Comparison of ENCODE assay signal across 1 cellular context in the genomic region with DNA sequence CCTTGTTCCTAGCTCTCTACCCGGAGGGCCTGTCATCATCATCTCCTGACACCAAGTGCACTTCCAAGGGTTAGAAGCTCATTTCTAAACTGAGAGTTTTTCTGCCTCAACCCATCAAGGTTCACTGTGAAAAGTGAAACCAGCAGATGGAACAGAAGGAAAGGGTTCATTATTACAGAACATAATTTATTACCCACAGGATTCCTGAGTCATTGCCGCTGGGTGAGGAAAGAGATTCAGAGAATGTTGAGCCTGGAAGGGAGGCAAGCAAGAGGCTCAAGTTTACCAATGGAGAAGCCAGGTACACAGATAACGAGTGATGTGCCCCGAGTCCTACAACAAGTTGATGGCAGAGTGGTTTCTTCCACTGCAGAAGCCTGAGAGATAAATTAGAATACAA.
TF ChIP-seq lines count a peak whose summit lies in the region.

No MANE protein-coding gene starts in this region.

TF ChIP-seq in K562, 482 proteins besides CTCF, POLR2A, EP300 and RAD21 (continued from another document and continues in another):
- TF ChIP-seq MEIS2 (IDR thresholded peaks at IDR 0.05; ENCODE audit: partially characterized antibody) (peak; percentile 84), SMARCA5 (IDR thresholded peaks at IDR 0.05) (no peak), MEF2D (tag; conservative IDR thresholded peaks at IDR 0.05; ENCODE audit: low read depth) (no peak), PHF8 (IDR thresholded peaks at IDR 0.05; ENCODE audit: borderline replicate concordance, low read length) (no peak), MAFG (tag; conservative IDR thresholded peaks at IDR 0.05) (peak; percentile 70), ZNF134 (CRISPR knock-in tag; conservative IDR thresholded peaks at IDR 0.05) (no peak), DDX20 (tag; IDR thresholded peaks at IDR 0.05; ENCODE audit: low read depth) (no peak), RAD51 (IDR thresholded peaks at IDR 0.05; ENCODE audit: borderline replicate concordance, low read depth) (no peak), NFE2L1 (tag; IDR thresholded peaks at IDR 0.05; ENCODE audit: borderline replicate concordance, low read depth) (no peak), ZNF121 (CRISPR knock-in tag; conservative IDR thresholded peaks at IDR 0.05) (no peak), JUNB (CRISPR knock-in tag; conservative IDR thresholded peaks at IDR 0.05) (no peak), ETV1 (tag; conservative IDR thresholded peaks at IDR 0.05; ENCODE audit: low read depth) (no peak), NFIX (CRISPR knock-in tag; IDR thresholded peaks at IDR 0.05; ENCODE audit: low read depth) (no peak), TAF9B (IDR thresholded peaks at IDR 0.05; ENCODE audit: partially characterized antibody) (no peak), TAF1 (IDR thresholded peaks at IDR 0.05; ENCODE audit: control insufficient read depth, extremely low read depth, insufficient read depth, low read length, severe bottlenecking) (no peak), SMAD4 (CRISPR knock-in tag; conservative IDR thresholded peaks at IDR 0.05) (no peak), PRPF4 (IDR thresholded peaks at IDR 0.05; ENCODE audit: insufficient read depth, low read depth, low read length, poor library complexity, severe bottlenecking) (no peak), ZNF224 (CRISPR knock-in tag; IDR thresholded peaks at IDR 0.05) (no peak), ZNF431 (CRISPR knock-in tag; IDR thresholded peaks at IDR 0.05) (no peak), ARID2 (IDR thresholded peaks at IDR 0.05) (no peak), CC2D1A (IDR thresholded peaks at IDR 0.05) (no peak), CBFB (CRISPR knock-in tag; IDR thresholded peaks at IDR 0.05) (no peak), MAFF (IDR thresholded peaks at IDR 0.05; ENCODE audit: low read length) (peak; percentile 32; the same call in 1 of the 2 replicates), POLR2B (IDR thresholded peaks at IDR 0.05; ENCODE audit: low read depth, partially characterized antibody) (no peak), HDAC1 (IDR thresholded peaks at IDR 0.05) (no peak), CREB1 (IDR thresholded peaks at IDR 0.05) (no peak), CREB1 (CRISPR knock-in tag; IDR thresholded peaks at IDR 0.05) (no peak), EWSR1 (IDR thresholded peaks at IDR 0.05; ENCODE audit: borderline replicate concordance, low read depth, partially characterized antibody) (no peak), FOXM1 (IDR thresholded peaks at IDR 0.05; ENCODE audit: low read depth) (no peak), FOXM1 (CRISPR knock-in tag; IDR thresholded peaks at IDR 0.05; ENCODE audit: low read depth) (no peak), ETS2 (tag; IDR thresholded peaks at IDR 0.05; ENCODE audit: borderline replicate concordance, poor library complexity, severe bottlenecking) (no peak), SIRT6 (IDR thresholded peaks at IDR 0.05; ENCODE audit: low read depth, low read length) (no peak), HDAC6 (IDR thresholded peaks at IDR 0.05; ENCODE audit: low read depth, low read length) (no peak), MED1 (CRISPR knock-in tag; IDR thresholded peaks at IDR 0.05; ENCODE audit: borderline replicate concordance) (no peak), NCOA2 (IDR thresholded peaks at IDR 0.05; ENCODE audit: partially characterized antibody in 2 of 2) (no peak), ZBTB8A (IDR thresholded peaks at IDR 0.05; ENCODE audit: partially characterized antibody) (no peak), SP1 (CRISPR knock-in tag; IDR thresholded peaks at IDR 0.05) (no peak), HDAC3 (IDR thresholded peaks at IDR 0.05; ENCODE audit: borderline replicate concordance, partially characterized antibody) (no peak), TOE1 (IDR thresholded peaks at IDR 0.05; ENCODE audit: borderline replicate concordance) (no peak), TOE1 (CRISPR knock-in tag; IDR thresholded peaks at IDR 0.05; ENCODE audit: borderline replicate concordance, low read depth) (no peak), COPS2 (conservative IDR thresholded peaks at IDR 0.05) (no peak)
- TF ChIP-seq, protein P1, sequence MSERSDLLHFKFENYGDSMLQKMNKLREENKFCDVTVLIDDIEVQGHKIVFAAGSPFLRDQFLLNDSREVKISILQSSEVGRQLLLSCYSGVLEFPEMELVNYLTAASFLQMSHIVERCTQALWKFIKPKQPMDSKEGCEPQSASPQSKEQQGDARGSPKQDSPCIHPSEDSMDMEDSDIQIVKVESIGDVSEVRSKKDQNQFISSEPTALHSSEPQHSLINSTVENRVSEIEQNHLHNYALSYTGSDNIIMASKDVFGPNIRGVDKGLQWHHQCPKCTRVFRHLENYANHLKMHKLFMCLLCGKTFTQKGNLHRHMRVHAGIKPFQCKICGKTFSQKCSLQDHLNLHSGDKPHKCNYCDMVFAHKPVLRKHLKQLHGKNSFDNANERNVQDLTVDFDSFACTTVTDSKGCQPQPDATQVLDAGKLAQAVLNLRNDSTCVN (CRISPR knock-in tag; IDR thresholded peaks at IDR 0.05) = no peak
- TF ChIP-seq, protein P2, sequence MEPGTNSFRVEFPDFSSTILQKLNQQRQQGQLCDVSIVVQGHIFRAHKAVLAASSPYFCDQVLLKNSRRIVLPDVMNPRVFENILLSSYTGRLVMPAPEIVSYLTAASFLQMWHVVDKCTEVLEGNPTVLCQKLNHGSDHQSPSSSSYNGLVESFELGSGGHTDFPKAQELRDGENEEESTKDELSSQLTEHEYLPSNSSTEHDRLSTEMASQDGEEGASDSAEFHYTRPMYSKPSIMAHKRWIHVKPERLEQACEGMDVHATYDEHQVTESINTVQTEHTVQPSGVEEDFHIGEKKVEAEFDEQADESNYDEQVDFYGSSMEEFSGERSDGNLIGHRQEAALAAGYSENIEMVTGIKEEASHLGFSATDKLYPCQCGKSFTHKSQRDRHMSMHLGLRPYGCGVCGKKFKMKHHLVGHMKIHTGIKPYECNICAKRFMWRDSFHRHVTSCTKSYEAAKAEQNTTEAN (CRISPR knock-in tag; IDR thresholded peaks at IDR 0.05) = no peak
- TF ChIP-seq, protein P3, sequence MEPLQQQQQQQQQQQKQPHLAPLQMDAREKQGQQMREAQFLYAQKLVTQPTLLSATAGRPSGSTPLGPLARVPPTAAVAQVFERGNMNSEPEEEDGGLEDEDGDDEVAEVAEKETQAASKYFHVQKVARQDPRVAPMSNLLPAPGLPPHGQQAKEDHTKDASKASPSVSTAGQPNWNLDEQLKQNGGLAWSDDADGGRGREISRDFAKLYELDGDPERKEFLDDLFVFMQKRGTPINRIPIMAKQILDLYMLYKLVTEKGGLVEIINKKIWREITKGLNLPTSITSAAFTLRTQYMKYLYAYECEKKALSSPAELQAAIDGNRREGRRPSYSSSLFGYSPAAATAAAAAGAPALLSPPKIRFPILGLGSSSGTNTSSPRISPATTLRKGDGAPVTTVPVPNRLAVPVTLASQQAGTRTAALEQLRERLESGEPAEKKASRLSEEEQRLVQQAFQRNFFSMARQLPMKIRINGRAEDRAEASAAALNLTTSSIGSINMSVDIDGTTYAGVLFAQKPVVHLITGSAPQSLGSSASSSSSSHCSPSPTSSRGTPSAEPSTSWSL (CRISPR knock-in tag; IDR thresholded peaks at IDR 0.05; ENCODE audit: borderline replicate concordance) = no peak
- TF ChIP-seq, protein P4, sequence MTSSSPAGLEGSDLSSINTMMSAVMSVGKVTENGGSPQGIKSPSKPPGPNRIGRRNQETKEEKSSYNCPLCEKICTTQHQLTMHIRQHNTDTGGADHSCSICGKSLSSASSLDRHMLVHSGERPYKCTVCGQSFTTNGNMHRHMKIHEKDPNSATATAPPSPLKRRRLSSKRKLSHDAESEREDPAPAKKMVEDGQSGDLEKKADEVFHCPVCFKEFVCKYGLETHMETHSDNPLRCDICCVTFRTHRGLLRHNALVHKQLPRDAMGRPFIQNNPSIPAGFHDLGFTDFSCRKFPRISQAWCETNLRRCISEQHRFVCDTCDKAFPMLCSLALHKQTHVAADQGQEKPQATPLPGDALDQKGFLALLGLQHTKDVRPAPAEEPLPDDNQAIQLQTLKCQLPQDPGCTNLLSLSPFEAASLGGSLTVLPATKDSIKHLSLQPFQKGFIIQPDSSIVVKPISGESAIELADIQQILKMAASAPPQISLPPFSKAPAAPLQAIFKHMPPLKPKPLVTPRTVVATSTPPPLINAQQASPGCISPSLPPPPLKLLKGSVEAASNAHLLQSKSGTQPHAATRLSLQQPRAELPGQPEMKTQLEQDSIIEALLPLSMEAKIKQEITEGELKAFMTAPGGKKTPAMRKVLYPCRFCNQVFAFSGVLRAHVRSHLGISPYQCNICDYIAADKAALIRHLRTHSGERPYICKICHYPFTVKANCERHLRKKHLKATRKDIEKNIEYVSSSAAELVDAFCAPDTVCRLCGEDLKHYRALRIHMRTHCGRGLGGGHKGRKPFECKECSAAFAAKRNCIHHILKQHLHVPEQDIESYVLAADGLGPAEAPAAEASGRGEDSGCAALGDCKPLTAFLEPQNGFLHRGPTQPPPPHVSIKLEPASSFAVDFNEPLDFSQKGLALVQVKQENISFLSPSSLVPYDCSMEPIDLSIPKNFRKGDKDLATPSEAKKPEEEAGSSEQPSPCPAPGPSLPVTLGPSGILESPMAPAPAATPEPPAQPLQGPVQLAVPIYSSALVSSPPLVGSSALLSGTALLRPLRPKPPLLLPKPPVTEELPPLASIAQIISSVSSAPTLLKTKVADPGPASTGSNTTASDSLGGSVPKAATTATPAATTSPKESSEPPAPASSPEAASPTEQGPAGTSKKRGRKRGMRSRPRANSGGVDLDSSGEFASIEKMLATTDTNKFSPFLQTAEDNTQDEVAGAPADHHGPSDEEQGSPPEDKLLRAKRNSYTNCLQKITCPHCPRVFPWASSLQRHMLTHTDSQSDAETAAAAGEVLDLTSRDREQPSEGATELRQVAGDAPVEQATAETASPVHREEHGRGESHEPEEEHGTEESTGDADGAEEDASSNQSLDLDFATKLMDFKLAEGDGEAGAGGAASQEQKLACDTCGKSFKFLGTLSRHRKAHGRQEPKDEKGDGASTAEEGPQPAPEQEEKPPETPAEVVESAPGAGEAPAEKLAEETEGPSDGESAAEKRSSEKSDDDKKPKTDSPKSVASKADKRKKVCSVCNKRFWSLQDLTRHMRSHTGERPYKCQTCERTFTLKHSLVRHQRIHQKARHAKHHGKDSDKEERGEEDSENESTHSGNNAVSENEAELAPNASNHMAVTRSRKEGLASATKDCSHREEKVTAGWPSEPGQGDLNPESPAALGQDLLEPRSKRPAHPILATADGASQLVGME (CRISPR knock-in tag; IDR thresholded peaks at IDR 0.05) = no peak
- TF ChIP-seq, protein P5, sequence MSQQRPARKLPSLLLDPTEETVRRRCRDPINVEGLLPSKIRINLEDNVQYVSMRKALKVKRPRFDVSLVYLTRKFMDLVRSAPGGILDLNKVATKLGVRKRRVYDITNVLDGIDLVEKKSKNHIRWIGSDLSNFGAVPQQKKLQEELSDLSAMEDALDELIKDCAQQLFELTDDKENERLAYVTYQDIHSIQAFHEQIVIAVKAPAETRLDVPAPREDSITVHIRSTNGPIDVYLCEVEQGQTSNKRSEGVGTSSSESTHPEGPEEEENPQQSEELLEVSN (IDR thresholded peaks at IDR 0.05; ENCODE audit: borderline replicate concordance in 1 of 2, extremely low read depth in 1 of 2, insufficient read depth in 1 of 2, insufficient read length in 1 of 2, low read depth in 1 of 2, low read length in 1 of 2, poor library complexity in 1 of 2, severe bottlenecking in 1 of 2) = no peak
- TF ChIP-seq, protein P6, sequence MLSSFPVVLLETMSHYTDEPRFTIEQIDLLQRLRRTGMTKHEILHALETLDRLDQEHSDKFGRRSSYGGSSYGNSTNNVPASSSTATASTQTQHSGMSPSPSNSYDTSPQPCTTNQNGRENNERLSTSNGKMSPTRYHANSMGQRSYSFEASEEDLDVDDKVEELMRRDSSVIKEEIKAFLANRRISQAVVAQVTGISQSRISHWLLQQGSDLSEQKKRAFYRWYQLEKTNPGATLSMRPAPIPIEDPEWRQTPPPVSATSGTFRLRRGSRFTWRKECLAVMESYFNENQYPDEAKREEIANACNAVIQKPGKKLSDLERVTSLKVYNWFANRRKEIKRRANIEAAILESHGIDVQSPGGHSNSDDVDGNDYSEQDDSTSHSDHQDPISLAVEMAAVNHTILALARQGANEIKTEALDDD (IDR thresholded peaks at IDR 0.05) = no peak
- TF ChIP-seq, protein P7, sequence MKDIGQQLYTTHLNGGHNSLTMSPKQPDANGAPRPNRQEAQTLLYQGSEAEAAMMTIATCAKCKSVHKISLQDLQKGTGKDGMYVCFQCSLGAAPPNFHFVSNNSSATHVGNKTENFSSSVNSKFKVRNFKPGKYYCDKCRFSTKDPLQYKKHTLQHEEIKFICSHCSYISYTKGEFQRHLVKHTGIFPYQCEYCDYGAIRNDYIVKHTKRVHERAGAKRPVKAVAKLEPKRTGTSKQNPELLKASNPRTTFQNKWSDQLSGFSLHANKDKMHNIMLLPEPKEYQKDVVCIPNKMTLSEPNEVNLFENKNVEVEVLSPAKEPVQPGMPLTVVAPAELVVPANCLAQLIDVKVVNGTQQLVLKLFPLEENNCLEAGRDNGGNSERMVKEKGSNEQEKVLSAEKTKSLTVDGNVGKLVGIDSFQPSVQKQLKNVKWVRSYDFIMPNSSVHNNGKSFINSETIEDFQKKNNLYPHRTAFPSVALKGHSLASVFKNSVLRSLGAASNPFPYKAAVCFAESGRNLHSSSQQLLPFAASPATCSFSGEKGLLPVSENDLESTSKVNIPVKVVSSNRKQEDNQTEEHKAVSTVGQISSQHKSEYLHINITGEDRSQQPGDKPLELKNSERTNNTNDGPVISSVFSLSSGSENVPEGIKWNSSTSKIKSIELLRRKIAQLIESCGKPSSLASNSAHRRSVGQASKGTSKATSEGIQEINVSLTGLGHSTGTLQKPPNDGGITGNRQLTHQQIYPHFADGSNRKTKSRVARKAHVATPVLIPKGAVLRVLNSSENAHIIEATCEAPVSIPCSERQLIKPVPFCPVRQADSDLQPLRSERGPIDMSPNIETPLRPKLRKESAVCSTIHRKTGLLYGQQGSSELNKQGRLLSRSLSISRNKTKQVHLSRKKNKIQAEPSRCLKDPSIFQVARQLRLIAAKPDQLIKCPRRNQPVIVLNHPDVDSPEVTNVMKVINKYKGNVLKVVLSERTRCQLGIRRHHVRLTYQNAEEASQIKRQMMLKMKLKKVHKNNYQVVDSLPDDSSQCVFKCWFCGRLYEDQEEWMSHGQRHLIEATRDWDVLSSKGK (CRISPR knock-in tag; IDR thresholded peaks at IDR 0.05) = no peak
- TF ChIP-seq, protein P8, sequence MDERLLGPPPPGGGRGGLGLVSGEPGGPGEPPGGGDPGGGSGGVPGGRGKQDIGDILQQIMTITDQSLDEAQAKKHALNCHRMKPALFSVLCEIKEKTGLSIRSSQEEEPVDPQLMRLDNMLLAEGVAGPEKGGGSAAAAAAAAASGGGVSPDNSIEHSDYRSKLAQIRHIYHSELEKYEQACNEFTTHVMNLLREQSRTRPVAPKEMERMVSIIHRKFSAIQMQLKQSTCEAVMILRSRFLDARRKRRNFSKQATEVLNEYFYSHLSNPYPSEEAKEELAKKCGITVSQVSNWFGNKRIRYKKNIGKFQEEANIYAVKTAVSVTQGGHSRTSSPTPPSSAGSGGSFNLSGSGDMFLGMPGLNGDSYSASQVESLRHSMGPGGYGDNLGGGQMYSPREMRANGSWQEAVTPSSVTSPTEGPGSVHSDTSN (CRISPR knock-in tag; IDR thresholded peaks at IDR 0.05; ENCODE audit: low read depth) = no peak
- TF ChIP-seq, protein P8 (tag; conservative IDR thresholded peaks at IDR 0.05; ENCODE audit: low read depth) = peak; percentile 93
